Comparison of ENCODE assay signal across 30 cellular contexts in the genomic region with DNA sequence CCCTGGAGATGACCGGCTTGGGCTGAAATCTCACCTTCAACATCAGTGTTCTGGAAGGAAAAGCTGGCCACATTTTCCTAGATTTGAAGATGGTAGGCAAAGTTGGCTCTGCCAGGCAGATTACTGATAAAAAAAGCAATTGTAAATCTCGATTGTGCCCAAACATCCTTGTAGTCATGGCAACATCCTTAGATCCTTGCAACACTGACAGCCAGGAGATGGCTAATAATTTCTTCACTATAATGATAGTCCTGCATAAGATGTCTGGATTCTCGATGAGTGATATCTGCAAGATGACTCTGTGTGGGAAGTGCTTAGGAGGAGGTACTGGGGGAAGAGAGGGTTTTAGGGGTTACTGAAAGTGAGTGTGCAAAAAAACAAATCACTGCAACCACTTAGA.
"Had no signal": no experiment of that assay in that cellular context is flagged by ENCODE, and none has a peak within 500 bp of the region (broad histone marks: within the 10 kb centered on the region; RNA-seq: fewer than 3 reads in every experiment).

No MANE protein-coding gene starts in this region.

- H3K27ac ChIP-seq: adrenal gland, body of pancreas, epithelial cell of prostate, esophagus squamous epithelium, gastroesophageal sphincter, heart right ventricle had no signal

- H3K36me3 ChIP-seq: adrenal gland, esophagus squamous epithelium, gastroesophageal sphincter, heart right ventricle had no signal

- FAIRE-seq: colon, endometrium, endothelial cell of umbilical vein had no signal

- ATAC-seq: activated CD4-positive, alpha-beta T cell treated with anti-CD3 and anti-CD28 coated beads for 36 hours; activated CD8-positive, alpha-beta memory T cell treated with anti-CD3 and anti-CD28 coated beads, Interleukin-2, amount 10 ng/mL, durations not matched to agents 7 days and 5 days; activated CD8-positive, alpha-beta T cell treated with anti-CD3 and anti-CD28 coated beads, Interleukin-2, amount 10 ng/mL, durations not matched to agents 7 days and 5 days; activated naive CD8-positive, alpha-beta T cell treated with anti-CD3 and anti-CD28 coated beads, Interleukin-2, amount 50 U/mL, for 24 hours; body of pancreas; gastroesophageal sphincter; heart right ventricle had no signal

- H3K9me3 ChIP-seq: adrenal gland, body of pancreas, esophagus squamous epithelium, gastroesophageal sphincter had no signal

- DNase-seq: activated CD4-positive, alpha-beta memory T cell treated with anti-CD3 and anti-CD28 coated beads for 36 hours; activated CD4-positive, alpha-beta T cell treated with anti-CD3 and anti-CD28 coated beads for 36 hours; activated CD4-positive, alpha-beta T cell treated with anti-CD3 and anti-CD28 coated beads, Interleukin-2, amount 10 ng/mL, durations not matched to agents 24 days and 14 days; activated CD4-positive, CD25-positive, alpha-beta regulatory T cell; activated CD4-positive, CD25-positive, alpha-beta regulatory T cell treated with anti-CD3 and anti-CD28 coated beads, Interleukin-2, amount 50 U/mL, for 72 hours; activated CD8-positive, alpha-beta memory T cell treated with anti-CD3 and anti-CD28 coated beads, Interleukin-2, amount 10 ng/mL, durations not matched to agents 7 days and 5 days; activated CD8-positive, alpha-beta memory T cell treated with anti-CD3 and anti-CD28 coated beads, Interleukin-2, amount 50 U/mL, for 4 hours; activated CD8-positive, alpha-beta T cell treated with anti-CD3 and anti-CD28 coated beads, Interleukin-2, amount 10 ng/mL, durations not matched to agents 7 days and 5 days; activated effector memory CD4-positive, alpha-beta T cell treated with anti-CD3 and anti-CD28 coated beads, Interleukin-2, amount 50 U/mL, for 16 hours; activated naive CD4-positive, alpha-beta T cell treated with anti-CD3 and anti-CD28 coated beads for 36 hours; activated naive CD8-positive, alpha-beta T cell treated with anti-CD3 and anti-CD28 coated beads for 36 hours; activated naive CD8-positive, alpha-beta T cell treated with anti-CD3 and anti-CD28 coated beads, Interleukin-2, amount 50 U/mL, for 24 hours; activated T-cell treated with anti-CD3 and anti-CD28 coated beads, Interleukin-2, amount 50 U/mL, for 1 hour; activated T-cell treated with anti-CD3 and anti-CD28 coated beads, Interleukin-2, amount 50 U/mL, for 48 hours; adrenal gland; aorta; body of pancreas; caudate nucleus; cortex of kidney; dermis blood vessel endothelial cell; effector CD8-positive, alpha-beta T cell; esophagus squamous epithelium; foreskin melanocyte; heart right ventricle; T-helper 2 cell had no signal

- H3K4me3 ChIP-seq: adrenal gland, body of pancreas, esophagus squamous epithelium, gastroesophageal sphincter, heart right ventricle had no signal

- H3K4me1 ChIP-seq: esophagus squamous epithelium, gastroesophageal sphincter had no signal

- H3K27me3 ChIP-seq: adrenal gland, body of pancreas, esophagus squamous epithelium, gastroesophageal sphincter, heart right ventricle had no signal
